ENCODE assay signal across 25 cellular contexts in genomic region chr3:87727783-87728182, GRCh38.
"Had no signal": no experiment of that assay in that cellular context is flagged by ENCODE, and none has a peak within 500 bp of the region (broad histone marks: within the 10 kb centered on the region; RNA-seq: fewer than 3 reads in every experiment).

No MANE protein-coding gene starts in this region.

- H3K4me1 ChIP-seq: esophagus squamous epithelium, gastroesophageal sphincter, left ventricle myocardium inferior, pancreas, prostate gland, spleen, testis, tibial nerve had no signal

- ATAC-seq: effector memory CD8-positive, alpha-beta T cell; gastroesophageal sphincter; left cardiac atrium; pancreas; sciatic nerve; stimulated activated naive B cell treated with anti-CD40 and anti-IgM and Interleukin-4, amounts not matched to agents 10 μg/mL and 1 μg/mL and 100 μg/mL, for 72 hours; stimulated activated naive CD8-positive, alpha-beta T cell treated with anti-CD3 and anti-CD28 coated beads, Interleukin-15, amount 100 ng/mL, for 72 hours had no signal

- DNase-seq: effector memory CD8-positive, alpha-beta T cell; esophagus squamous epithelium; foreskin fibroblast; glutamatergic neuron; kidney; left cardiac atrium; left ventricle myocardium inferior; mesenchymal stem cell; naive B cell; occipital lobe; pancreas; spleen; stimulated activated CD4-positive, alpha-beta T cell treated with anti-CD3 and anti-CD28 coated beads, Interleukin-15, amount 100 ng/mL, for 24 hours; stimulated activated CD4-positive, alpha-beta T cell treated with anti-CD3 and anti-CD28 coated beads, Interleukin-1b, Interleukin-23, amount 100 ng/mL, for 48 hours; stimulated activated CD4-positive, alpha-beta T cell treated with anti-CD3 and anti-CD28 coated beads, Interleukin-4, amount 100 ng/mL, for 24 hours; stimulated activated naive B cell treated with anti-CD40 and anti-IgM and Interleukin-4, amounts not matched to agents 10 μg/mL and 1 μg/mL and 100 μg/mL, for 72 hours; stimulated activated naive CD8-positive, alpha-beta T cell treated with anti-CD3 and anti-CD28 coated beads, Interleukin-15, amount 100 ng/mL, for 72 hours; testis had no signal

- H3K27me3 Mint-ChIP-seq: dendritic cell treated with granulocyte-macrophage colony-stimulating factor and Interleukin-4, amounts not matched to agents 40 ng/mL and 50 ng/mL, for 4 days; stimulated activated naive CD8-positive, alpha-beta T cell treated with anti-CD3 and anti-CD28 coated beads, Interleukin-15, amount 100 ng/mL, for 72 hours had no signal

- H3K36me3 ChIP-seq: esophagus squamous epithelium, gastroesophageal sphincter, left ventricle myocardium inferior, pancreas, prostate gland, spleen, tibial nerve had no signal

- H3K9me3 Mint-ChIP-seq: nephron had no signal

- H3K9me3 ChIP-seq: esophagus squamous epithelium, gastroesophageal sphincter, pancreas, prostate gland, testis had no signal

- H3K27me3 ChIP-seq: esophagus squamous epithelium, gastroesophageal sphincter, pancreas, testis, tibial nerve had no signal

- H3K27ac ChIP-seq: esophagus squamous epithelium, gastroesophageal sphincter, left ventricle myocardium inferior, pancreas, prostate gland, spleen, testis, tibial nerve had no signal

- H3K36me3 Mint-ChIP-seq: stimulated activated naive B cell treated with anti-CD40 and anti-IgM and Interleukin-4, amounts not matched to agents 10 μg/mL and 1 μg/mL and 100 μg/mL, for 72 hours had no signal

- H3K4me1 Mint-ChIP-seq: naive B cell; nephron; stimulated activated naive B cell treated with anti-CD40 and anti-IgM and Interleukin-4, amounts not matched to agents 10 μg/mL and 1 μg/mL and 100 μg/mL, for 72 hours; stimulated activated naive CD8-positive, alpha-beta T cell treated with anti-CD3 and anti-CD28 coated beads, Interleukin-15, amount 100 ng/mL, for 72 hours had no signal

- H3K4me3 Mint-ChIP-seq: dendritic cell treated with granulocyte-macrophage colony-stimulating factor and Interleukin-4, amounts not matched to agents 40 ng/mL and 50 ng/mL, for 4 days; effector memory CD8-positive, alpha-beta T cell; naive B cell; nephron; stimulated activated naive B cell treated with anti-CD40 and anti-IgM and Interleukin-4, amounts not matched to agents 10 μg/mL and 1 μg/mL and 100 μg/mL, for 72 hours; stimulated activated naive CD8-positive, alpha-beta T cell treated with anti-CD3 and anti-CD28 coated beads, Interleukin-15, amount 100 ng/mL, for 72 hours had no signal

- H3K27ac Mint-ChIP-seq: dendritic cell treated with granulocyte-macrophage colony-stimulating factor and Interleukin-4, amounts not matched to agents 40 ng/mL and 50 ng/mL, for 4 days; effector memory CD8-positive, alpha-beta T cell; naive B cell; nephron; stimulated activated naive B cell treated with anti-CD40 and anti-IgM and Interleukin-4, amounts not matched to agents 10 μg/mL and 1 μg/mL and 100 μg/mL, for 72 hours; stimulated activated naive CD8-positive, alpha-beta T cell treated with anti-CD3 and anti-CD28 coated beads, Interleukin-15, amount 100 ng/mL, for 72 hours had no signal

- H3K4me3 ChIP-seq: esophagus squamous epithelium, gastroesophageal sphincter, left ventricle myocardium inferior, lung, pancreas, prostate gland, spleen, testis, tibial nerve had no signal
